Comparison of ENCODE assay signal across 8 cellular contexts in genomic region chr1:8598060-8598724, GRCh38.
DNase-seq lines count a peak whose midpoint lies in the region; ATAC-seq and TF ChIP-seq lines count a peak whose summit lies in the region.

No MANE protein-coding gene starts in this region.

- DNase-seq in HuH-7 (ENCODE audit: low spot score) (peak; percentile 36), astrocyte of the cerebellum (ENCODE audit: low read depth) (peak; percentile 22), iris pigment epithelial cell (ENCODE audit: low read depth) (peak; percentile 63), smooth muscle cell of the brain vasculature (ENCODE audit: low read depth, low spot score) (peak; percentile 35), MV-4-11 (lab: John Stamatoyannopoulos, UW) (no peak), LoVo (ENCODE audit: low spot score) (no peak), UCSD-AML1 (lab: John Stamatoyannopoulos, UW; ENCODE audit: unreplicated experiment) (no peak)

- in situ Hi-C loops in astrocyte of the cerebellum (cut with HindIII; ENCODE audit: low sequenced_read_pairs): no loop called here

- TF ChIP-seq CTCF in astrocyte of the cerebellum (IDR thresholded peaks at IDR 0.05; ENCODE audit: low read depth, low read length, missing control alignments): peak; percentile 63

- H3K4me3 ChIP-seq in astrocyte of the cerebellum (ENCODE audit: low read depth, low read length): no peak overlapping the region

- ATAC-seq in HG02610 (IDR thresholded peaks at IDR 0.05; ENCODE audit: unreplicated experiment): no peak

Comparison
In these comparisons a context has a peak if more than half of its experiments do, and no peak if none do; other contexts are left out.
1. DNase-seq: peak in HuH-7 (single experiment), astrocyte of the cerebellum (single experiment), iris pigment epithelial cell (single experiment) and smooth muscle cell of the brain vasculature (single experiment); none in MV-4-11 (single experiment), LoVo (single experiment) and UCSD-AML1 (single experiment).